ENCODE assay signal across 19 cellular contexts in the genomic region with DNA sequence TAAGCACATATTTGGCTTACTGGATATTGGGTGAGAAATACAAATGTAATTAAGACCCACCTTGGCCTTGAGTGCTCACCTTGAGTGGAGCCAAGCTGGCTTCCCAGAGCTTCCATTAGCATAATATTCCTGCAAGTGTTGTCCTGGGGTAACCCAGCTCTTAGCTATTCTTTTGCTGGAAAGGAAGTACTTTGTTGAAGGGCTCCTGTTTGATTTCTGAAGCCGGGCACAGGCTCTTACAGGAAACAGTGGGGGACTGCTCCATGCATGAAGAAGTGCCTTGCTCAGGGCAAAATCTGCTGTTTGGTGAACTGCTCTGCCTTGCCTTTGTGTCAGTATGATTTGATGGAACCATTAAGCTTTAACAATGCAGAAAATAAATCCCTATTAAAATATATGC.
A peak's percentile ranks its signal among the peaks of the same experiment; 100 is the strongest.
DNase-seq lines count a peak whose midpoint lies in the region; ATAC-seq and TF ChIP-seq lines count a peak whose summit lies in the region.
"Had no signal": no experiment of that assay in that cellular context is flagged by ENCODE, and none has a peak within 500 bp of the region (broad histone marks: within the 10 kb centered on the region; RNA-seq: fewer than 3 reads in every experiment).

No MANE protein-coding gene starts in this region.

- H3K27ac Mint-ChIP-seq in neural progenitor cell = no peak overlapping the region
- H3K27ac Mint-ChIP-seq: CD4-positive, CD25-positive, alpha-beta regulatory T cell; GM23338 had no signal

- H3K4me1 ChIP-seq in left lung = no peaks in the 10 kb centered on the region
- H3K4me1 ChIP-seq in upper lobe of right lung = peaks cover 3% of the 10 kb centered on the region
- no peaks in the 10 kb centered on the region for H3K4me1 ChIP-seq in neural progenitor cell
- H3K4me1 ChIP-seq: A549, SJCRH30 had no signal

- TF ChIP-seq CTCF in left lung (IDR thresholded peaks at IDR 0.05) (no peak), upper lobe of right lung (IDR thresholded peaks at IDR 0.05) (no peak), neural progenitor cell (IDR thresholded peaks at IDR 0.05) (no peak)

- no peak overlapping the region for H2AFZ ChIP-seq in neural progenitor cell (replicated peaks)
- H2AFZ ChIP-seq: GM23338 had no signal

- intact Hi-C loops in left lung (cut with DNase I) = no loop called here
- intact Hi-C loops in upper lobe of right lung (cut with DNase I) = no loop called here

- H3K79me2 ChIP-seq in neural progenitor cell (ENCODE audit: low read depth) = no peaks in the 10 kb centered on the region

- H3K9ac ChIP-seq in neural progenitor cell = no peak overlapping the region

- H3K27ac ChIP-seq in left lung = no peak overlapping the region
- H3K27ac ChIP-seq in upper lobe of right lung = no peak overlapping the region
- no peak overlapping the region for H3K27ac ChIP-seq in neural progenitor cell
- H3K27ac ChIP-seq: A549, SJCRH30 had no signal

- H3K36me3 Mint-ChIP-seq in neural progenitor cell = no peaks in the 10 kb centered on the region
- H3K36me3 Mint-ChIP-seq: CD4-positive, CD25-positive, alpha-beta regulatory T cell had no signal

- H3K9me3 ChIP-seq in left lung = no peaks in the 10 kb centered on the region
- H3K9me3 ChIP-seq in upper lobe of right lung = no peaks in the 10 kb centered on the region
- H3K9me3 ChIP-seq in neural progenitor cell (ENCODE audit: low read depth) = no peaks in the 10 kb centered on the region
- H3K9me3 ChIP-seq: A549, SJCRH30 had no signal

- H3F3A ChIP-seq in neural progenitor cell (ENCODE audit: low read depth) = no peaks in the 10 kb centered on the region

- H3K4me2 ChIP-seq in neural progenitor cell = no peak overlapping the region
- H3K4me2 ChIP-seq: A549, GM23338 had no signal

- H3K4me3 Mint-ChIP-seq in neural progenitor cell = no peak overlapping the region
- H3K4me3 Mint-ChIP-seq: CD4-positive, CD25-positive, alpha-beta regulatory T cell; GM23338 had no signal

- H3K27me3 Mint-ChIP-seq in neural progenitor cell (ENCODE audit: insufficient read depth, low read depth) = peaks cover 6% of the 10 kb centered on the region
- H3K27me3 Mint-ChIP-seq: CD4-positive, CD25-positive, alpha-beta regulatory T cell had no signal

- H3K9me3 Mint-ChIP-seq in neural progenitor cell = no peaks in the 10 kb centered on the region

- H3K27me3 ChIP-seq in left lung (no peaks in the 10 kb centered on the region), upper lobe of right lung (no peaks in the 10 kb centered on the region), neural progenitor cell (no peaks in the 10 kb centered on the region)
- H3K27me3 ChIP-seq: SJCRH30 had no signal

- DNase-seq in NCI-H1436 (lab: John Stamatoyannopoulos, UW) (peak; percentile 24), NCI-H69 (lab: John Stamatoyannopoulos, UW) (peak; percentile 70), left lung (no peak), upper lobe of right lung (no peak), SW480 (ENCODE audit: low spot score) (no peak), NCI-H2107 treated with DMSO at 0.1 percent for 48 hours (lab: John Stamatoyannopoulos, UW; ENCODE audit: unreplicated experiment) (no peak), neural progenitor cell (ENCODE audit: low spot score) (no peak)
- DNase-seq: CD4-positive, CD25-positive, alpha-beta regulatory T cell; HCEC 1CT; KG1; NCI-H1092; NCI-H2171 treated with DMSO at 0.1 percent for 48 hours; NCI-H446; NCI-H526; OCI-M1; SJCRH30 had no signal

- H3K4me3 ChIP-seq in left lung (no peak overlapping the region), upper lobe of right lung (no peak overlapping the region), neural progenitor cell (no peak overlapping the region)
- H3K4me3 ChIP-seq: A549, GM12878, GM23338, SJCRH30 had no signal

- H3K36me3 ChIP-seq in left lung = no peaks in the 10 kb centered on the region
- no peaks in the 10 kb centered on the region for H3K36me3 ChIP-seq in upper lobe of right lung
- H3K36me3 ChIP-seq in neural progenitor cell = no peaks in the 10 kb centered on the region
- H3K36me3 ChIP-seq: SJCRH30 had no signal

- H3K4me1 Mint-ChIP-seq in neural progenitor cell = no peaks in the 10 kb centered on the region
- H3K4me1 Mint-ChIP-seq: CD4-positive, CD25-positive, alpha-beta regulatory T cell had no signal

- ATAC-seq in left lung = peak; percentile 85
- peak; percentile 57 for ATAC-seq in upper lobe of right lung
- ATAC-seq: A549, GM12878, GM23338 had no signal

- H4K20me1 ChIP-seq in neural progenitor cell (ENCODE audit: low read depth) = no peaks in the 10 kb centered on the region

Comparison
In these comparisons a context has a peak if more than half of its experiments do, and no peak if none do; other contexts are left out.
1. DNase-seq: peak in NCI-H1436 (single experiment) and NCI-H69 (single experiment); none in left lung (0 of 2), upper lobe of right lung (single experiment), SW480 (single experiment), NCI-H2107 treated with DMSO at 0.1 percent for 48 hours (single experiment) and neural progenitor cell (single experiment).